ENCODE assay signal across 19 cellular contexts in the genomic region with DNA sequence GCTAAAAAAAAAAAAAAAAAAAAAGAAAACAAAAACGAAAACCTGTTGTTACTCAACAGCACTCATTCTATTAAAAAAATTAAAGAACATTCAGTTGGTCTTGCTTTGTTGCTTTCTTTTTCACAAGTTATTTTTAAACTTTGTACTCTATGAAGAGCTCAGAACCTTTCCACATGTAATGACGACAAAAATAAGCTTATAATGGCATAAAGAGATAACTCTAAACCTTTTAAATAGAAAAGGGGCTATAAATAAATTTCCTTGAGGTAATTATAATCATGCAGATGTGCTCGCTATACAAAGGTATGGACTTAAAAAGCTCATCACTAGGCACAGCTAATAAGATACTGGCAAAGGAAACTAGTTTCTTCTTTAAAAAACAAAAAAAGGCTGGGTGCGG.
"Had no signal": no experiment of that assay in that cellular context is flagged by ENCODE, and none has a peak within 500 bp of the region (broad histone marks: within the 10 kb centered on the region; RNA-seq: fewer than 3 reads in every experiment).

No MANE protein-coding gene starts in this region.

- H3K79me2 ChIP-seq: hepatocyte had no signal

- H3K4me3 ChIP-seq: coronary artery, dorsolateral prefrontal cortex, esophagus muscularis mucosa, gastroesophageal sphincter, hepatocyte, left lung, lower lobe of right lung, mucosa of descending colon had no signal

- H3K27me3 ChIP-seq: dorsolateral prefrontal cortex, esophagus muscularis mucosa, foreskin keratinocyte, gastroesophageal sphincter, hepatocyte, left lung had no signal

- ATAC-seq: foreskin keratinocyte, gastroesophageal sphincter, left lung, lower lobe of right lung, mucosa of descending colon had no signal

- H2AFZ ChIP-seq: hepatocyte had no signal

- H3K4me2 ChIP-seq: hepatocyte had no signal

- DNase-seq: dermis blood vessel endothelial cell; dorsolateral prefrontal cortex; effector CD4-positive, alpha-beta T cell; effector memory CD4-positive, alpha-beta T cell; foreskin keratinocyte; hypothalamus; immature natural killer cell; islet precursor cell; kidney; kidney glomerular epithelial cell; left lung; lower lobe of right lung; mesenchymal stem cell; mucosa of descending colon; naive B cell had no signal

- H3K9me3 ChIP-seq: esophagus muscularis mucosa, gastroesophageal sphincter, left lung, lower lobe of right lung, mucosa of descending colon had no signal

- H3K27ac ChIP-seq: coronary artery, dorsolateral prefrontal cortex, esophagus muscularis mucosa, foreskin keratinocyte, gastroesophageal sphincter, hepatocyte, left lung, lower lobe of right lung had no signal

- H3K4me1 ChIP-seq: foreskin keratinocyte, left lung, lower lobe of right lung had no signal
